1 cellular context compared by ENCODE assay signal in the genomic region with DNA sequence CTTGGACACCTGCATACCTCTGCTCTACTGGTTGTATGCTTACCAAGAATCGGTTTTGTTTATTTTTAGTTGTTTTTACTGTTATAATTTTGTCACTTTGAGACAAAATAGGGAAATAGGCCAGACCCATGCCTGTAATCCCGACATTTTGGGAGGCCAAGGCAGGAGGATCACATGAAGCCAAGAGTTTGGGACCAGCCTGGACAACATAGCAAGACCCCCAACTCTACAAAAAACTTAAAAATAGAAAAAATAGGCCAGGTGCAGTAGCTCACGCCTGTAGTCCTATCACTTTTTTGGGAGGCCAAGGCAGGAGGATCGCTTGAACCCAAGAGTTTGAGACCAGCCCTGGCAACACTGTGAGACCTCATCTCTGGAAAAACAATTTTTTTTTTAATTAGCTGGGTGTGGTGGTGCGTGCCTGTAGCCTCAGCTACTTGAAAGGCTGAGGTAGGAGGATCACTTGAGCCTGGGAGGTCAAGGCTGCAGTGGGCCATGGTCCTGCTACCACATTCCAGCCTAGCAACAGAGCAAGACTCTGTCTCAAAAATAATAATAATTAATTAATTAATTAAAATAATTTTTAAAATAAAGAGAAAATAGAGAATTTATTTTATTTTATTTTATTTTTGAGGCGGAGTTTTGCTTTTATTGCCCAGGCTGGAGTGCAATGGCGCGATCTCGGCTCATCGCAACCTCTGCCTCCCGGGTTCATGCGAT.
TF ChIP-seq lines count a peak whose summit lies in the region.

No MANE protein-coding gene starts in this region.

TF ChIP-seq in K562, 482 proteins besides CTCF, POLR2A, EP300 and RAD21 (continued from another document):
- TF ChIP-seq RBM25 (IDR thresholded peaks at IDR 0.05; ENCODE audit: low read depth, low read length, severe bottlenecking): peak; percentile 39
